ENCODE assay signal across 14 cellular contexts in the genomic region with DNA sequence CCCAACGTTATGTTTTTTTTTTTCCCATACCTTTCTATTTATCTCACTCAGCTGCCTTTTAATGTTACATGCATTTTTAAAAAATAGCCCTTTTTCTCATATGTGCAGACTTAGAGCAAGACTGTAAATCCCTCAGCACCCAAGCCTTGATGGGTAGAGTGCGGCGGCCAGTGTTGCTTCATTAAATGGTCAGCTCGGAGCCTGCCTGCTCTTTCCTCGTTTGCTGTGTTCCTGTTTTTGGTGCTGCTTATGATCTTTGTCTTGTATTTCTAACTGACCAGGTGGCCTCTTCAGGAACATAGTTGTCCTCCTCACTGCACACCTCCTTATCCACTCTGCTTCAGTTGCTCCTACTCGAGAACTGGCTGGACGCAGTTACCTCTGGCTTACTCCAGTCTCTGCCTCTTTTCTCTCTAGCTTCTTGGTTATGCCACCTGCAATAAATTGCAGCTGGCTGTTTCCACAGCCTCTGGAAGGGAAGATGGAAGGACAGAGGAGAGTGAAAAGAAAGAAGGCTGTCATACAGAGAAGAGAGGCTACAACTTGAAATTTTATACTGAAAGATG. TPM values are rescaled to one million over a fixed set of nuclear protein-coding genes. Genes with fewer than 3 reads are reported as not detected.
A peak's percentile ranks its signal among the peaks of the same experiment; 100 is the strongest.
DNase-seq lines count a peak whose midpoint lies in the region; ATAC-seq and TF ChIP-seq lines count a peak whose summit lies in the region.
"Had no signal": no experiment of that assay in that cellular context is flagged by ENCODE, and none has a peak within 500 bp of the region (broad histone marks: within the 10 kb centered on the region; RNA-seq: fewer than 3 reads in every experiment).

No MANE protein-coding gene starts in this region.

- H3K36me3 Mint-ChIP-seq in T-helper 17 cell (ENCODE audit: low read depth) = peaks cover 4% of the 10 kb centered on the region
- H3K36me3 Mint-ChIP-seq in activated naive CD8-positive, alpha-beta T cell treated with anti-CD3 and anti-CD28 coated beads for 36 hours = peaks cover 2% of the 10 kb centered on the region
- H3K36me3 Mint-ChIP-seq: memory B cell had no signal

- H3K4me3 ChIP-seq in left ventricle myocardium inferior (no peak overlapping the region), left lung (no peak overlapping the region)
- H3K4me3 ChIP-seq: ovary had no signal

- H3K36me3 ChIP-seq in left ventricle myocardium inferior = no peaks in the 10 kb centered on the region
- H3K36me3 ChIP-seq in left lung = no peaks in the 10 kb centered on the region
- H3K36me3 ChIP-seq: ovary had no signal

- peak overlapping the region; percentile 63 for H3K4me3 Mint-ChIP-seq in T-helper 17 cell
- no peak overlapping the region for H3K4me3 Mint-ChIP-seq in activated naive CD8-positive, alpha-beta T cell treated with anti-CD3 and anti-CD28 coated beads for 36 hours
- H3K4me3 Mint-ChIP-seq: activated CD4-positive, alpha-beta T cell treated with anti-CD3 and anti-CD28 coated beads, Interleukin-2, amount 10 ng/mL, durations not matched to agents 7 days and 5 days; HFFc6; memory B cell had no signal

- TF ChIP-seq CTCF in left ventricle myocardium inferior (IDR thresholded peaks at IDR 0.05; ENCODE audit: borderline replicate concordance) (no peak), left lung (IDR thresholded peaks at IDR 0.05) (no peak)

- H3K4me1 ChIP-seq in left ventricle myocardium inferior (peaks cover 52% of the 10 kb centered on the region), left lung (peaks cover 3 to 71% of the 10 kb centered on the region in 2 donors)

- H3K27ac ChIP-seq in left ventricle myocardium inferior (replicated peaks) (no peak overlapping the region), left lung (peak overlapping the region in 1 of 2 donors; percentile 14), temporal lobe (ENCODE audit: low read depth, low read length) (peak overlapping the region; percentile 44)
- H3K27ac ChIP-seq: ovary had no signal

- H3K27me3 ChIP-seq in left ventricle myocardium inferior (ENCODE audit: low read depth) (no peaks in the 10 kb centered on the region), left lung (no peaks in the 10 kb centered on the region)
- H3K27me3 ChIP-seq: ovary had no signal

- H3K4me1 Mint-ChIP-seq in T-helper 17 cell = peaks cover 50% of the 10 kb centered on the region
- H3K4me1 Mint-ChIP-seq in activated naive CD8-positive, alpha-beta T cell treated with anti-CD3 and anti-CD28 coated beads for 36 hours = peaks cover 34% of the 10 kb centered on the region

- no peaks in the 10 kb centered on the region for H3K9me3 Mint-ChIP-seq in activated naive CD8-positive, alpha-beta T cell treated with anti-CD3 and anti-CD28 coated beads for 36 hours
- H3K9me3 Mint-ChIP-seq: activated CD4-positive, alpha-beta T cell treated with anti-CD3 and anti-CD28 coated beads, Interleukin-2, amount 10 ng/mL, durations not matched to agents 7 days and 5 days; HFFc6; memory B cell had no signal

- intact Hi-C loops in Right ventricle myocardium inferior (cut with DNase I) = loop anchor here (2.0 kb wide), 1 partner anchor 77 kb away; no protein-coding TSS in a partner anchor
- intact Hi-C loops in left ventricle myocardium inferior (cut with micrococcal nuclease) = loop anchor here (5.0 kb wide), 1 partner anchor 81 kb away; no protein-coding TSS in a partner anchor
- intact Hi-C loops in left lung (cut with DNase I) = no loop called here

- peak; percentile 30 for ATAC-seq in Right ventricle myocardium inferior
- ATAC-seq in T-helper 17 cell = no peak
- peak; percentile 24 for ATAC-seq in left lung
- ATAC-seq in GM18861 (IDR thresholded peaks at IDR 0.05; ENCODE audit: unreplicated experiment) = no peak
- ATAC-seq: Panc1 had no signal

- no peaks in the 10 kb centered on the region for H3K9me3 ChIP-seq in left ventricle myocardium inferior (replicated peaks)
- no peaks in the 10 kb centered on the region for H3K9me3 ChIP-seq in T-helper 17 cell (ENCODE audit: control insufficient read depth, low read length, poor library complexity, severe bottlenecking)
- no peaks in the 10 kb centered on the region for H3K9me3 ChIP-seq in left lung
- H3K9me3 ChIP-seq: ovary had no signal

- DNase-seq in Right ventricle myocardium inferior (ENCODE audit: missing footprints) = no peak
- no peak for DNase-seq in left ventricle myocardium inferior
- DNase-seq in T-helper 17 cell = no peak
- DNase-seq in left lung = no peak
- no peak for DNase-seq in activated naive CD8-positive, alpha-beta T cell treated with anti-CD3 and anti-CD28 coated beads for 36 hours
- DNase-seq in activated CD4-positive, alpha-beta T cell treated with anti-CD3 and anti-CD28 coated beads, Interleukin-2, amount 50 U/mL, for 4 hours = no peak
- DNase-seq: activated CD4-positive, alpha-beta T cell treated with anti-CD3 and anti-CD28 coated beads, Interleukin-2, amount 10 ng/mL, durations not matched to agents 7 days and 5 days; anterior cingulate cortex; HFFc6; ovary had no signal

- no peaks in the 10 kb centered on the region for H3K27me3 Mint-ChIP-seq in T-helper 17 cell
- no peaks in the 10 kb centered on the region for H3K27me3 Mint-ChIP-seq in activated naive CD8-positive, alpha-beta T cell treated with anti-CD3 and anti-CD28 coated beads for 36 hours
- H3K27me3 Mint-ChIP-seq: activated CD4-positive, alpha-beta T cell treated with anti-CD3 and anti-CD28 coated beads, Interleukin-2, amount 10 ng/mL, durations not matched to agents 7 days and 5 days; memory B cell had no signal

- H3K27ac Mint-ChIP-seq in T-helper 17 cell = peak overlapping the region; percentile 37
- no peak overlapping the region for H3K27ac Mint-ChIP-seq in activated naive CD8-positive, alpha-beta T cell treated with anti-CD3 and anti-CD28 coated beads for 36 hours
- H3K27ac Mint-ChIP-seq: activated CD4-positive, alpha-beta T cell treated with anti-CD3 and anti-CD28 coated beads, Interleukin-2, amount 10 ng/mL, durations not matched to agents 7 days and 5 days; HFFc6; memory B cell had no signal

RNA-seq across cellular contexts. Expression of a gene that starts 10.6 kb away (rescaled TPM):
- total RNA-seq in Right ventricle myocardium inferior = 42.1 TPM
- total RNA-seq in left ventricle myocardium inferior = 36.5 TPM
- 10 to 100 TPM; 77.9 to 88.3 TPM for total RNA-seq in T-helper 17 cell
- 100 to 1,000 TPM in 1 of 2 donors, 10 to 100 TPM in 1; 88.6 to 127 TPM for total RNA-seq in left lung
- total RNA-seq in temporal lobe = 58.8 TPM
- total RNA-seq in activated naive CD8-positive, alpha-beta T cell treated with anti-CD3 and anti-CD28 coated beads for 36 hours = 10 to 100 TPM; 88.7 to 93.5 TPM

Comparison
In these comparisons a context has a peak if more than half of its experiments do, and no peak if none do; other contexts are left out.
1. ATAC-seq: peak in Right ventricle myocardium inferior (single experiment) and left lung (single experiment); none in T-helper 17 cell (single experiment) and GM18861 (single experiment).
2. intact Hi-C loops: an anchor here in Right ventricle myocardium inferior (2.0 kb wide) and left ventricle myocardium inferior (5.0 kb wide); none called in left lung.